In the genomic region with DNA sequence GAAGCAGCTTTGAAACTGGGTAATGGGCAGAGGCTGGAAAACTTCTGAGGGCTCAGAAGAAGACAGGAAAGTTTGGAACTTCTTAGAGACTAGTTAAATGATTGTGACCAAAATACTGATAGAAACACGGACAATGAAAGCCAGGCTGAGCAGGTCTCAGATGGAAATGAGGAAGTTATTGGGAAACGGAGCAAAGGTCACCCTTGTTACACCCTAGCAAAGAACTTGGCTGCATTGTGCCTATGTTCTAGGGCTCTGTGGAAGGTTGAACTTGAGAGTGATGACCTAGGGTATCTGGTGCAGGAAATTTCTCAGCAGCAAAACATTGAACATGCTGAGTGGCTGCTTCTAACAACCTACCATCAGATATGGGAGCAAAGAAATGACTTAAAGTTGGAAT, we compare ENCODE assay signal across 17 cellular contexts.
"Had no signal": no experiment of that assay in that cellular context is flagged by ENCODE, and none has a peak within 500 bp of the region (broad histone marks: within the 10 kb centered on the region; RNA-seq: fewer than 3 reads in every experiment).

No MANE protein-coding gene starts in this region.

- H3K27me3 ChIP-seq: esophagus muscularis mucosa, thyroid gland, vagina had no signal

- H3K9me3 ChIP-seq: esophagus muscularis mucosa, thyroid gland, vagina had no signal

- H3K4me3 ChIP-seq: esophagus muscularis mucosa, lung, thyroid gland, vagina had no signal

- H3K27ac ChIP-seq: esophagus muscularis mucosa, thyroid gland, vagina had no signal

- FAIRE-seq: endometrium had no signal

- DNase-seq: activated CD4-positive, alpha-beta memory T cell treated with anti-CD3 and anti-CD28 coated beads, Interleukin-2, amount 10 ng/mL, durations not matched to agents 7 days and 5 days; activated CD4-positive, CD25-positive, alpha-beta regulatory T cell treated with anti-CD3 and anti-CD28 coated beads, Interleukin-2, amount 50 U/mL, for 72 hours; activated gamma-delta T cell; activated naive CD8-positive, alpha-beta T cell treated with anti-CD3 and anti-CD28 coated beads, Interleukin-2, amount 10 ng/mL, durations not matched to agents 7 days and 5 days; activated T-cell treated with anti-CD3 and anti-CD28 coated beads, Interleukin-2, amount 50 U/mL, for 48 hours; anterior cingulate cortex; hypothalamus; kidney glomerular epithelial cell; naive thymus-derived CD8-positive, alpha-beta T cell; posterior cingulate gyrus; right cardiac atrium; thyroid gland had no signal

- H3K36me3 ChIP-seq: esophagus muscularis mucosa, thyroid gland, vagina had no signal

- ATAC-seq: naive thymus-derived CD8-positive, alpha-beta T cell; right cardiac atrium; stimulated activated effector memory CD8-positive, alpha-beta T cell treated with anti-CD3 and anti-CD28 coated beads, Interleukin-12 subunit alpha, Interleukin-12 subunit beta, amount 100 ng/mL, for 72 hours had no signal
